In the genomic region with DNA sequence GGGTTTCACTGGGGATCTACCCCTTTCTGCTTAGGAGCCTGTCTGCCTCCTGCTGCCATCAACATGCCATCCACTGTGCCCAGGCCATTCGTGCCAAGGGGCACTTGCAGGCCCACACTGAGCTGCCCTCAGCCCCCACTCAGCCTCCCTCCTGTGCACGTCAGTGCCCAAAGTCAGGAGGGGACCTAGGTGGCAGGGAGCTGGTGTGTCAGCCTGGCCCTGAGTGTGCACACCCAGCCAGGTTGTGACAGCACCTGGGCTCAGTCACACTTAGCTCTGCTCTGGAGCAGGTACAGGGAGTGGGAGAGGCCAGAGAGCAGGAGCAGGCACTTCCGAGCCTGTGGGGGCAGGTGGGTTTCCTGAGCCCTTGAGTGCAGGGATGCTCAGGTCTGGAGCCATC, we compare ENCODE assay signal across 1 cellular context.
TF ChIP-seq lines count a peak whose summit lies in the region.

No MANE protein-coding gene starts in this region.

TF ChIP-seq in HepG2, 621 proteins besides CTCF, POLR2A, EP300 and RAD21 (continued from another document):
- no peak for TF ChIP-seq ZNF547 (CRISPR knock-in tag; IDR thresholded peaks at IDR 0.05)
- no peak for TF ChIP-seq DMAP1 (CRISPR knock-in tag; IDR thresholded peaks at IDR 0.05)
- no peak for TF ChIP-seq ZSCAN25 (CRISPR knock-in tag; IDR thresholded peaks at IDR 0.05)
- no peak for TF ChIP-seq MAFK (conservative IDR thresholded peaks at IDR 0.05 in 1 of 2, IDR thresholded peaks at IDR 0.05 in 1 of 2; ENCODE audit: low read length in 2 of 2)
- TF ChIP-seq ZNF446 (CRISPR knock-in tag; IDR thresholded peaks at IDR 0.05): no peak
- TF ChIP-seq ZNF12 (CRISPR knock-in tag; IDR thresholded peaks at IDR 0.05): no peak
- no peak for TF ChIP-seq PHB2 (IDR thresholded peaks at IDR 0.05; ENCODE audit: partially characterized antibody)
- TF ChIP-seq, protein P1, sequence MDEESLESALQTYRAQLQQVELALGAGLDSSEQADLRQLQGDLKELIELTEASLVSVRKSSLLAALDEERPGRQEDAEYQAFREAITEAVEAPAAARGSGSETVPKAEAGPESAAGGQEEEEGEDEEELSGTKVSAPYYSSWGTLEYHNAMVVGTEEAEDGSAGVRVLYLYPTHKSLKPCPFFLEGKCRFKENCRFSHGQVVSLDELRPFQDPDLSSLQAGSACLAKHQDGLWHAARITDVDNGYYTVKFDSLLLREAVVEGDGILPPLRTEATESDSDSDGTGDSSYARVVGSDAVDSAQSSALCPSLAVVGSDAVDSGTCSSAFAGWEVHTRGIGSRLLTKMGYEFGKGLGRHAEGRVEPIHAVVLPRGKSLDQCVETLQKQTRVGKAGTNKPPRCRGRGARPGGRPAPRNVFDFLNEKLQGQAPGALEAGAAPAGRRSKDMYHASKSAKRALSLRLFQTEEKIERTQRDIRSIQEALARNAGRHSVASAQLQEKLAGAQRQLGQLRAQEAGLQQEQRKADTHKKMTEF (CRISPR knock-in tag; IDR thresholded peaks at IDR 0.05): no peak
- no peak for TF ChIP-seq ZNF766 (CRISPR knock-in tag; IDR thresholded peaks at IDR 0.05; ENCODE audit: borderline replicate concordance)
- TF ChIP-seq, protein P2, sequence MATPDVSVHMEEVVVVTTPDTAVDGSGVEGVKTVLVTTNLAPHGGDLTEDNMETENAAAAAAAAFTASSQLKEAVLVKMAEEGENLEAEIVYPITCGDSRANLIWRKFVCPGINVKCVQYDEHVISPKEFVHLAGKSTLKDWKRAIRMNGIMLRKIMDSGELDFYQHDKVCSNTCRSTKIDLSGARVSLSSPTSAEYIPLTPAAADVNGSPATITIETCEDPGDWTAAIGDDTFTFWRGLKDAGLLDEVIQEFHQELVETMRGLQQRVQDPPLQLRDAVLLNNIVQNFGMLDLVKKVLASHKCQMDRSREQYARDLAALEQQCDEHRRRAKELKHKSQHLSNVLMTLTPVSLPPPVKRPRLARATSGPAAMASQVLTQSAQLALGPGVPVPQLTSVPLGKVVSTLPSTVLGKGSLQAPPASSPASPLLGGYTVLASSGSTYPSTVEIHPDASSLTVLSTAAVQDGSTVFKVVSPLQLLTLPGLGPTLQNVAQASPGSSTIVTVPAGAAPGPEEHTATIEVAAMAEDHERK (CRISPR knock-in tag; IDR thresholded peaks at IDR 0.05; ENCODE audit: low read depth): no peak
- TF ChIP-seq, protein P3, sequence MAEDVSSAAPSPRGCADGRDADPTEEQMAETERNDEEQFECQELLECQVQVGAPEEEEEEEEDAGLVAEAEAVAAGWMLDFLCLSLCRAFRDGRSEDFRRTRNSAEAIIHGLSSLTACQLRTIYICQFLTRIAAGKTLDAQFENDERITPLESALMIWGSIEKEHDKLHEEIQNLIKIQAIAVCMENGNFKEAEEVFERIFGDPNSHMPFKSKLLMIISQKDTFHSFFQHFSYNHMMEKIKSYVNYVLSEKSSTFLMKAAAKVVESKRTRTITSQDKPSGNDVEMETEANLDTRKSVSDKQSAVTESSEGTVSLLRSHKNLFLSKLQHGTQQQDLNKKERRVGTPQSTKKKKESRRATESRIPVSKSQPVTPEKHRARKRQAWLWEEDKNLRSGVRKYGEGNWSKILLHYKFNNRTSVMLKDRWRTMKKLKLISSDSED (CRISPR knock-in tag; IDR thresholded peaks at IDR 0.05): no peak
- no peak for TF ChIP-seq ZBTB20 (CRISPR knock-in tag; IDR thresholded peaks at IDR 0.05; ENCODE audit: borderline replicate concordance, low read depth)
- TF ChIP-seq ZNF883 (CRISPR knock-in tag; IDR thresholded peaks at IDR 0.05; ENCODE audit: not compliant biosample characterization): no peak
